ENCODE assay signal across 17 cellular contexts in genomic region chr9:89621676-89622075, GRCh38.
"Had no signal": no experiment of that assay in that cellular context is flagged by ENCODE, and none has a peak within 500 bp of the region (broad histone marks: within the 10 kb centered on the region; RNA-seq: fewer than 3 reads in every experiment).

No MANE protein-coding gene starts in this region.

- H3K9me3 ChIP-seq: upper lobe of right lung had no signal

- H3K9me3 Mint-ChIP-seq: activated CD8-positive, alpha-beta T cell treated with anti-CD3 and anti-CD28 coated beads for 36 hours; dendritic cell treated with granulocyte-macrophage colony-stimulating factor and Interleukin-4, amounts not matched to agents 40 ng/mL and 50 ng/mL, for 4 days; memory B cell; natural killer cell; T-helper 1 cell treated with Interleukin-12 subunit alpha and Interleukin-12 subunit beta and Interleukin-4 antibody, amounts not matched to agents 30 μg/mL and 1 μg/mL, for 36 hours had no signal

- H3K4me3 Mint-ChIP-seq: activated CD8-positive, alpha-beta T cell treated with anti-CD3 and anti-CD28 coated beads for 36 hours; activated naive CD8-positive, alpha-beta T cell; brain; dendritic cell treated with granulocyte-macrophage colony-stimulating factor and Interleukin-4, amounts not matched to agents 40 ng/mL and 50 ng/mL, for 4 days; memory B cell; natural killer cell; T-helper 1 cell treated with Interleukin-12 subunit alpha and Interleukin-12 subunit beta and Interleukin-4 antibody, amounts not matched to agents 30 μg/mL and 1 μg/mL, for 36 hours had no signal

- H3K27me3 ChIP-seq: upper lobe of right lung had no signal

- H3K27me3 Mint-ChIP-seq: activated CD8-positive, alpha-beta T cell treated with anti-CD3 and anti-CD28 coated beads for 36 hours; activated naive CD8-positive, alpha-beta T cell had no signal

- H3K4me3 ChIP-seq: upper lobe of right lung had no signal

- ATAC-seq: activated CD8-positive, alpha-beta T cell treated with anti-CD3 and anti-CD28 coated beads for 36 hours; left lobe of liver; natural killer cell; upper lobe of right lung had no signal

- H3K36me3 Mint-ChIP-seq: activated naive CD8-positive, alpha-beta T cell; brain; memory B cell; natural killer cell had no signal

- H3K27ac Mint-ChIP-seq: activated CD8-positive, alpha-beta T cell treated with anti-CD3 and anti-CD28 coated beads for 36 hours; activated naive CD8-positive, alpha-beta T cell; dendritic cell treated with granulocyte-macrophage colony-stimulating factor and Interleukin-4, amounts not matched to agents 40 ng/mL and 50 ng/mL, for 4 days; memory B cell; natural killer cell; progenitor cell of endocrine pancreas; T-helper 1 cell treated with Interleukin-12 subunit alpha and Interleukin-12 subunit beta and Interleukin-4 antibody, amounts not matched to agents 30 μg/mL and 1 μg/mL, for 36 hours had no signal

- H3K27ac ChIP-seq: upper lobe of right lung had no signal

- H3K4me1 Mint-ChIP-seq: memory B cell, natural killer cell had no signal

- DNase-seq: activated CD4-positive, alpha-beta T cell treated with anti-CD3 and anti-CD28 coated beads for 4 hours; activated CD8-positive, alpha-beta T cell treated with anti-CD3 and anti-CD28 coated beads for 36 hours; activated gamma-delta T cell; activated T-cell treated with anti-CD3 and anti-CD28 coated beads, Interleukin-2, amount 50 U/mL, for 48 hours; effector memory CD4-positive, alpha-beta T cell; natural killer cell; stimulated activated CD4-positive, alpha-beta T cell treated with anti-CD3 and anti-CD28 coated beads, Interleukin-15, amount 100 ng/mL, for 24 hours; stimulated activated CD4-positive, alpha-beta T cell treated with anti-CD3 and anti-CD28 coated beads, Interleukin-4, amount 100 ng/mL, for 24 hours; stimulated activated naive CD4-positive, alpha-beta T cell; upper lobe of right lung had no signal

- H3K36me3 ChIP-seq: upper lobe of right lung had no signal
